10 cellular contexts compared by ENCODE assay signal in genomic region chr3:31754575-31755278, GRCh38.
A peak's percentile ranks its signal among the peaks of the same experiment; 100 is the strongest.
DNase-seq lines count a peak whose midpoint lies in the region; ATAC-seq and TF ChIP-seq lines count a peak whose summit lies in the region.
"Had no signal": no experiment of that assay in that cellular context is flagged by ENCODE, and none has a peak within 500 bp of the region (broad histone marks: within the 10 kb centered on the region; RNA-seq: fewer than 3 reads in every experiment).

No MANE protein-coding gene starts in this region.

- H3K27ac Mint-ChIP-seq in IgD-negative memory B cell = peak overlapping the region; percentile 51 to 71 (median 68)

- H3K9me3 ChIP-seq in right cardiac atrium (ENCODE audit: control insufficient read depth, low read length) (no peaks in the 10 kb centered on the region), lower lobe of right lung (no peaks in the 10 kb centered on the region)

- no peaks in the 10 kb centered on the region for H3K27me3 Mint-ChIP-seq in IgD-negative memory B cell
- H3K27me3 Mint-ChIP-seq: central memory CD8-positive, alpha-beta T cell had no signal

- H3K27ac ChIP-seq in right cardiac atrium (ENCODE audit: low read length) = no peak overlapping the region
- H3K27ac ChIP-seq in lower lobe of right lung = no peak overlapping the region

- DNase-seq in GM10266 (ENCODE audit: extremely low spot score) = peak; percentile 11
- DNase-seq in GM19238 (ENCODE audit: insufficient read length, low spot score) = peak; percentile 10
- no peak for DNase-seq in NCI-H446 treated with DMSO at 0.1 percent for 48 hours (lab: John Stamatoyannopoulos, UW)
- no peak for DNase-seq in NCI-H1105 treated with DMSO at 0.1 percent for 48 hours (lab: John Stamatoyannopoulos, UW)
- no peak for DNase-seq in right cardiac atrium
- no peak for DNase-seq in lower lobe of right lung
- DNase-seq: stimulated activated CD4-positive, alpha-beta T cell treated with anti-CD3 and anti-CD28 coated beads, Interleukin-2, amount 100 ng/mL, for 24 hours had no signal

- peaks cover 10% of the 10 kb centered on the region for H3K36me3 Mint-ChIP-seq in IgD-negative memory B cell

- TF ChIP-seq CTCF in GM10266 (IDR thresholded peaks at IDR 0.05; ENCODE audit: control insufficient read depth, insufficient read depth, low read depth, missing control alignments) (no peak), lower lobe of right lung (IDR thresholded peaks at IDR 0.05) (no peak)

- H3K4me1 ChIP-seq in right cardiac atrium (ENCODE audit: control insufficient read depth, insufficient read depth, low read length) (peaks cover 3% of the 10 kb centered on the region), lower lobe of right lung (no peaks in the 10 kb centered on the region)

- peak overlapping the region in 2 of 4 donors; percentile 34 to 62 for H3K4me3 Mint-ChIP-seq in IgD-negative memory B cell
- H3K4me3 Mint-ChIP-seq: central memory CD8-positive, alpha-beta T cell had no signal

- no peaks in the 10 kb centered on the region for H3K9me3 Mint-ChIP-seq in IgD-negative memory B cell
- H3K9me3 Mint-ChIP-seq: central memory CD8-positive, alpha-beta T cell had no signal

- H3K27me3 ChIP-seq in right cardiac atrium (ENCODE audit: control insufficient read depth, insufficient read depth) (no peaks in the 10 kb centered on the region), lower lobe of right lung (ENCODE audit: low read depth) (no peaks in the 10 kb centered on the region)

- WGBS in right cardiac atrium = 87% methylated on average over 6 of the region's 6 CpGs

- H3K4me3 ChIP-seq in right cardiac atrium (ENCODE audit: low read length) (no peak overlapping the region), lower lobe of right lung (no peak overlapping the region)

- H3K36me3 ChIP-seq in lower lobe of right lung = no peaks in the 10 kb centered on the region

- intact Hi-C loops in right cardiac atrium (cut with DNase I) = no loop called here
- intact Hi-C loops in lower lobe of right lung (cut with DNase I) = no loop called here

- H3K4me1 Mint-ChIP-seq in IgD-negative memory B cell = peaks cover 50 to 59% (median 58%) of the 10 kb centered on the region in 3 donors

- peak; percentile 87 for ATAC-seq in HG02840 (IDR thresholded peaks at IDR 0.05; ENCODE audit: low FRiP score, unreplicated experiment)
- no peak for ATAC-seq in right cardiac atrium
- ATAC-seq in lower lobe of right lung = no peak

Comparison
In these comparisons a context has a peak if more than half of its experiments do, and no peak if none do; other contexts are left out.
1. DNase-seq: peak in GM10266 (single experiment) and GM19238 (single experiment); none in NCI-H446 treated with DMSO at 0.1 percent for 48 hours (single experiment), NCI-H1105 treated with DMSO at 0.1 percent for 48 hours (single experiment), right cardiac atrium (0 of 3) and lower lobe of right lung (single experiment).